Comparison of ENCODE assay signal across 7 cellular contexts in genomic region chr1:211228573-211229364, GRCh38. TPM values are rescaled to one million over a fixed set of nuclear protein-coding genes. Genes with fewer than 3 reads are reported as not detected.
A peak's percentile ranks its signal among the peaks of the same experiment; 100 is the strongest.
DNase-seq lines count a peak whose midpoint lies in the region; TF ChIP-seq lines count a peak whose summit lies in the region.
"Not testable (repeated sequence)": the region's sequence is repeated elsewhere in the genome, so short reads cannot be mapped to it uniquely, and the experiment has no call there.

No MANE protein-coding gene starts in this region.

- not testable (repeated sequence) for H3K9me3 ChIP-seq in Peyer's patch

- not testable (repeated sequence) for H3K36me3 ChIP-seq in Peyer's patch

- DNase-seq in Peyer's patch (peak in 2 of 3 donors; percentile 42 to 58), activated gamma-delta T cell treated with Interleukin-2 at 50 U/mL for 16 hours (peak; percentile 40)
- DNase-seq in activated CD4-positive, alpha-beta T cell treated with anti-CD3 and anti-CD28 coated beads for 4 hours: peak; percentile 23 to 40
- DNase-seq in activated CD8-positive, alpha-beta memory T cell treated with anti-CD3 and anti-CD28 coated beads, Interleukin-2, amount 50 U/mL, for 4 hours: peak; percentile 41
- peak; percentile 30 for DNase-seq in effector CD4-positive, alpha-beta T cell
- DNase-seq in stimulated activated CD4-positive, alpha-beta T cell treated with anti-CD3 and anti-CD28 coated beads, Interleukin-12 subunit alpha, Interleukin-12 subunit beta, amount 100 ng/mL, for 48 hours (ENCODE audit: low read depth in 2 of 3, low spot score in 1 of 3): peak; percentile 12 to 30 (median 28)
- DNase-seq in stimulated activated CD8-positive, alpha-beta memory T cell treated with anti-CD3 and anti-CD28 coated beads, Interleukin-15, amount 100 ng/mL, for 48 hours (ENCODE audit: low read depth in 2 of 2): peak; percentile 34 to 42

- not testable (repeated sequence) for H3K27me3 ChIP-seq in Peyer's patch

- H3K4me1 ChIP-seq in Peyer's patch: not testable (repeated sequence)

- not testable (repeated sequence) for TF ChIP-seq CTCF in Peyer's patch (IDR thresholded peaks at IDR 0.05)

- TF ChIP-seq POLR2A in Peyer's patch (IDR thresholded peaks at IDR 0.05): not testable (repeated sequence)

- not testable (repeated sequence) for H3K4me3 ChIP-seq in Peyer's patch

- not testable (repeated sequence) for H3K27ac ChIP-seq in Peyer's patch

RNA-seq across cellular contexts. Expression of gene RCOR3, which starts 30.4 kb away (rescaled TPM):
- 10 to 100 TPM; 69.3 to 95.4 (median 74.7) TPM for total RNA-seq in Peyer's patch
